In genomic region chr16:1771864-1772361, GRCh38 we compare ENCODE assay signal across 8 cellular contexts. TPM values are rescaled to one million over a fixed set of nuclear protein-coding genes. Genes with fewer than 3 reads are reported as not detected.
DNase-seq lines count a peak whose midpoint lies in the region; ATAC-seq, FAIRE-seq and TF ChIP-seq lines count a peak whose summit lies in the region.

No MANE protein-coding gene starts in this region.

- H3K9me3 ChIP-seq in left ventricle myocardium inferior (replicated peaks) (no peaks in the 10 kb centered on the region), astrocyte (ENCODE audit: insufficient read depth, low read depth, low read length) (no peaks in the 10 kb centered on the region), vagina (no peaks in the 10 kb centered on the region)

- peak overlapping the region; percentile 91 for H3K4me2 ChIP-seq in astrocyte (ENCODE audit: low read length)

- H3K4me1 Mint-ChIP-seq in astrocyte (ENCODE audit: low read depth, unreplicated experiment) (peaks cover 6% of the 10 kb centered on the region), memory B cell (peaks cover 7% of the 10 kb centered on the region)

- FAIRE-seq in astrocyte (lab: Jason Lieb, UNC): no peak

- DNase-seq in left ventricle myocardium inferior: no peak
- DNase-seq in left ventricle myocardium superior: no peak
- DNase-seq in astrocyte (ENCODE audit: low read depth): no peak
- DNase-seq in memory B cell (ENCODE audit: low spot score in 2 of 2): no peak
- no peak for DNase-seq in vagina (ENCODE audit: extremely low spot score in 2 of 2)
- DNase-seq in stimulated activated CD4-positive, alpha-beta T cell treated with anti-CD3 and anti-CD28 coated beads, Interleukin-4, amount 100 ng/mL, for 24 hours: no peak
- no peak for DNase-seq in hypothalamus (lab: John Stamatoyannopoulos, UW)

- no peak for TF ChIP-seq POLR2A in vagina (IDR thresholded peaks at IDR 0.05)

- peaks cover 39% of the 10 kb centered on the region for H3K79me2 ChIP-seq in astrocyte (ENCODE audit: insufficient read depth, low read length)

- H4K20me1 ChIP-seq in astrocyte (ENCODE audit: insufficient read depth, low read length): peaks cover 54% of the 10 kb centered on the region

- peak overlapping the region; percentile 92 for H3K4me3 ChIP-seq in left ventricle myocardium inferior
- peak overlapping the region; percentile 66 for H3K4me3 ChIP-seq in astrocyte (ENCODE audit: insufficient read depth, low read depth, low read length)
- peak overlapping the region; percentile 82 for H3K4me3 ChIP-seq in vagina

- H3K9ac ChIP-seq in astrocyte (ENCODE audit: low read length): peak overlapping the region; percentile 91

- H3K4me1 ChIP-seq in left ventricle myocardium inferior (peaks cover 64% of the 10 kb centered on the region), astrocyte (ENCODE audit: insufficient read depth, low read length) (peaks cover 26% of the 10 kb centered on the region), vagina (peaks cover 45% of the 10 kb centered on the region)

- H3K27me3 ChIP-seq in left ventricle myocardium inferior (ENCODE audit: low read depth) (no peaks in the 10 kb centered on the region), astrocyte (ENCODE audit: insufficient read depth, low read length) (no peaks in the 10 kb centered on the region), vagina (no peaks in the 10 kb centered on the region)

- intact Hi-C loops in left ventricle myocardium inferior (cut with micrococcal nuclease) (no loop called here), left ventricle myocardium superior (cut with micrococcal nuclease) (no loop called here), vagina (cut with DNase I) (loop anchor here (5.0 kb wide), 1 partner anchor 65 kb away; the partner anchor contains the start of gene MAPK8IP3)

- H3K36me3 Mint-ChIP-seq in astrocyte (ENCODE audit: low read depth, unreplicated experiment): no peaks in the 10 kb centered on the region
- H3K36me3 Mint-ChIP-seq in memory B cell: peaks cover 8% of the 10 kb centered on the region

- H3K27me3 Mint-ChIP-seq in astrocyte (ENCODE audit: low read depth, unreplicated experiment) (no peaks in the 10 kb centered on the region), memory B cell (no peaks in the 10 kb centered on the region)

- peaks cover 45% of the 10 kb centered on the region for H3K36me3 ChIP-seq in left ventricle myocardium inferior
- no peaks in the 10 kb centered on the region for H3K36me3 ChIP-seq in astrocyte (ENCODE audit: insufficient read depth, low read length)
- peaks cover 0 to 27% of the 10 kb centered on the region in 2 donors for H3K36me3 ChIP-seq in vagina

- no peak overlapping the region for H2AFZ ChIP-seq in astrocyte (ENCODE audit: low read depth, low read length)

- H3K27ac ChIP-seq in left ventricle myocardium inferior (replicated peaks) (peak overlapping the region; percentile 95), astrocyte (ENCODE audit: low read depth, low read length) (peak overlapping the region; percentile 10), vagina (peak overlapping the region; percentile 90)

- peak overlapping the region; percentile 91 for H3K4me3 Mint-ChIP-seq in astrocyte (ENCODE audit: unreplicated experiment)
- peak overlapping the region; percentile 90 for H3K4me3 Mint-ChIP-seq in memory B cell

- peak overlapping the region; percentile 98 for H3K27ac Mint-ChIP-seq in astrocyte (ENCODE audit: unreplicated experiment)
- H3K27ac Mint-ChIP-seq in memory B cell: peak overlapping the region; percentile 83

- H3K9me3 Mint-ChIP-seq in astrocyte (ENCODE audit: unreplicated experiment): no peaks in the 10 kb centered on the region
- H3K9me3 Mint-ChIP-seq in memory B cell: no peaks in the 10 kb centered on the region

- ATAC-seq in left ventricle myocardium superior (no peak), memory B cell (ENCODE audit: low read depth) (no peak), GM21360 (IDR thresholded peaks at IDR 0.05; ENCODE audit: unreplicated experiment) (no peak)

- TF ChIP-seq CTCF in left ventricle myocardium inferior (IDR thresholded peaks at IDR 0.05; ENCODE audit: borderline replicate concordance): no peak
- TF ChIP-seq CTCF in astrocyte (IDR thresholded peaks at IDR 0.05; ENCODE audit: insufficient read depth, low read depth, low read length): no peak
- TF ChIP-seq CTCF in vagina (IDR thresholded peaks at IDR 0.05): no peak

RNA-seq across cellular contexts. Expression of gene NME3, which starts 0.6 kb away (rescaled TPM):
- total RNA-seq in left ventricle myocardium inferior (37.0 TPM), left ventricle myocardium superior (38.3 TPM), astrocyte (36.3 and 42.7 TPM in 2 replicates), vagina (96.0 TPM)

RNA-seq across cellular contexts. Expression of gene EME2, which starts 0.7 kb away (rescaled TPM):
- 7.4 TPM for total RNA-seq in left ventricle myocardium inferior
- 8.1 TPM for total RNA-seq in left ventricle myocardium superior
- 21.4 and 23.3 TPM in 2 replicates for total RNA-seq in astrocyte
- 13.5 TPM for total RNA-seq in vagina

RNA-seq across cellular contexts. Expression of gene MRPS34, which starts 1.0 kb away (rescaled TPM):
- total RNA-seq in left ventricle myocardium inferior: 78.0 TPM
- 85.9 TPM for total RNA-seq in left ventricle myocardium superior
- 74.0 and 80.2 TPM in 2 replicates for total RNA-seq in astrocyte
- total RNA-seq in vagina: 89.6 TPM

RNA-seq across cellular contexts. Expression of gene SPSB3, which starts 10.5 kb away (rescaled TPM):
- 36.8 TPM for total RNA-seq in left ventricle myocardium inferior
- 40.8 TPM for total RNA-seq in left ventricle myocardium superior
- total RNA-seq in astrocyte: 21.8 and 23.3 TPM in 2 replicates
- total RNA-seq in vagina: 75.9 TPM

RNA-seq across cellular contexts. Expression of gene NUBP2, which starts 10.8 kb away (rescaled TPM):
- total RNA-seq in left ventricle myocardium inferior (36.2 TPM), left ventricle myocardium superior (36.6 TPM), astrocyte (41.4 and 45.2 TPM in 2 replicates), vagina (40.8 TPM)

Comparison
In these comparisons a context has a peak if more than half of its experiments do, and no peak if none do; other contexts are left out.
1. H3K27ac ChIP-seq: peak in every context shown above with its lines; median percentile 95 in left ventricle myocardium inferior; 90 in vagina; 10 in astrocyte.